ENCODE assay signal across 13 cellular contexts in the genomic region with DNA sequence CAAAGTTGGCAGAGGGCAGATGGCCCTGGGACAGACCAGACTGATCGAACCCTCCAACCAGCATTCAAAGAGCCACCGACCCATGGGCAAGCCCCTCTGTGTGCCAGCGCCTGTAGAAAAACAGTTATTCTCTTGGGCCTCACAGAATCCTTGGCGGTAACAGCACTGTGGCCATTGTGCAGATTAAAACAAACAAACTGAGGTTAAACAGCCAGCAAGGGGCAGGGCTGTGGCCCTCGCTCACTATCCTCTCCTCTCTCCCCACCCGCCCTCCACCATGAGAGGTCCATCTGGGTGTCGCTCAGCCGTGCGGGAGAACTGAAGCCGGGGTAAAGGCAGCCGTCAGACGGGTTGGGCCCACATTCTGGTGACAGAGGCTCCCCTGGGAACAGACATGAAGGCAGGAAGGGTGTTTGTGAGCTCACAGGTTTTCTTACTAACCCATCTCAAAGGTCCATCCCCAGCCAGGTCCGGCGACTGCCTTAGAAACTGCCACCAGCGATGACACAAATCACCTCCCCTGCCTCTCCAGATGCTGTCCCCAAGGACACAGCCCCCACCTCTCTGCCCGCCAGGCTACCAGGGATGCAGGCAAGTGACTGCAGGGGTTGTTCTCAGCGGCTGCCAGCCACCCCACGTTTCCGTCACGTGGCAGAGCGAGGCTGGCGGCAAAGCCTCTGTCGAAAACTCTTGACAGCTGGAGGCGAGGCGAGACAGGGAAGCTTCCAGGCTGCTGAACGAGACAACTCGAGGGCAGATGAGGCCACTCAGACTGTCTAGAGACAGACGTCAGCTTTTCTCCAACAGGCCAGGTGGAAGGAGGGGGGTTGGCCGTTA.
DNase-seq lines count a peak whose midpoint lies in the region; ATAC-seq lines count a peak whose summit lies in the region.
"Had no signal": no experiment of that assay in that cellular context is flagged by ENCODE, and none has a peak within 500 bp of the region (broad histone marks: within the 10 kb centered on the region; RNA-seq: fewer than 3 reads in every experiment).

No MANE protein-coding gene starts in this region.

- no peaks in the 10 kb centered on the region for H3K9me3 Mint-ChIP-seq in naive thymus-derived CD4-positive, alpha-beta T cell
- H3K9me3 Mint-ChIP-seq: activated T-cell treated with anti-CD3 and anti-CD28 coated beads, Interleukin-2, amount 50 U/mL, for 24 hours had no signal

- peak; percentile 67 for ATAC-seq in HG03175 (IDR thresholded peaks at IDR 0.05; ENCODE audit: unreplicated experiment)
- peak; percentile 88 to 89 for ATAC-seq in left cardiac atrium
- ATAC-seq in naive thymus-derived CD4-positive, alpha-beta T cell: no peak

- intact Hi-C loops in left cardiac atrium (cut with DNase I): no loop called here
- intact Hi-C loops in naive thymus-derived CD4-positive, alpha-beta T cell (cut with micrococcal nuclease): no loop called here
- intact Hi-C loops in posterior vena cava (cut with DNase I): no loop called here

- no peaks in the 10 kb centered on the region for H3K4me1 ChIP-seq in naive thymus-derived CD4-positive, alpha-beta T cell (ENCODE audit: control insufficient read depth in 2 of 2, insufficient read depth in 2 of 2, low read length in 2 of 2)
- H3K4me1 ChIP-seq: suprapubic skin had no signal

- no peak overlapping the region for H3K27ac ChIP-seq in naive thymus-derived CD4-positive, alpha-beta T cell (ENCODE audit: low read depth, low read length)
- H3K27ac ChIP-seq: suprapubic skin had no signal

- H3K27ac Mint-ChIP-seq in naive thymus-derived CD4-positive, alpha-beta T cell: no peak overlapping the region
- H3K27ac Mint-ChIP-seq: activated T-cell treated with anti-CD3 and anti-CD28 coated beads, Interleukin-2, amount 50 U/mL, for 24 hours had no signal

- H3K4me1 Mint-ChIP-seq in naive thymus-derived CD4-positive, alpha-beta T cell: peaks cover 0 to 2% (median 0%) of the 10 kb centered on the region in 7 donors

- H3K4me3 Mint-ChIP-seq in naive thymus-derived CD4-positive, alpha-beta T cell: no peak overlapping the region
- H3K4me3 Mint-ChIP-seq: activated T-cell treated with anti-CD3 and anti-CD28 coated beads, Interleukin-2, amount 50 U/mL, for 24 hours had no signal

- no peaks in the 10 kb centered on the region for H3K9me3 ChIP-seq in naive thymus-derived CD4-positive, alpha-beta T cell (ENCODE audit: control insufficient read depth in 2 of 3, low read length in 3 of 3)
- H3K9me3 ChIP-seq: suprapubic skin had no signal

- DNase-seq in NCI-H82 (lab: John Stamatoyannopoulos, UW) (peak; percentile 90), left cardiac atrium (peak; percentile 79), retina (peak; percentile 72), nucleus accumbens (lab: John Stamatoyannopoulos, UW) (no peak), NCI-H446 (lab: John Stamatoyannopoulos, UW) (no peak), posterior vena cava (ENCODE audit: low spot score) (no peak)
- no peak for DNase-seq in naive thymus-derived CD4-positive, alpha-beta T cell
- DNase-seq: activated CD4-positive, CD25-positive, alpha-beta regulatory T cell treated with anti-CD3 and anti-CD28 coated beads, Interleukin-2, amount 50 U/mL, for 72 hours; activated T-cell treated with anti-CD3 and anti-CD28 coated beads, Interleukin-2, amount 50 U/mL, for 24 hours; dermis blood vessel endothelial cell; small intestine had no signal

- no peak overlapping the region for H3K4me3 ChIP-seq in naive thymus-derived CD4-positive, alpha-beta T cell (ENCODE audit: low read length)
- H3K4me3 ChIP-seq: suprapubic skin had no signal

- POLR2A ChIA-PET in naive thymus-derived CD4-positive, alpha-beta T cell (lab: Charles Lee): no interaction called here

- CTCF ChIA-PET in naive thymus-derived CD4-positive, alpha-beta T cell (lab: Charles Lee): no interaction called here

- H3K27me3 Mint-ChIP-seq in naive thymus-derived CD4-positive, alpha-beta T cell: no peaks in the 10 kb centered on the region
- H3K27me3 Mint-ChIP-seq: activated T-cell treated with anti-CD3 and anti-CD28 coated beads, Interleukin-2, amount 50 U/mL, for 24 hours had no signal

- H3K36me3 ChIP-seq in naive thymus-derived CD4-positive, alpha-beta T cell (ENCODE audit: control insufficient read depth in 2 of 3, insufficient read depth in 3 of 3, low read length in 3 of 3): no peaks in the 10 kb centered on the region

- no peaks in the 10 kb centered on the region for H3K27me3 ChIP-seq in naive thymus-derived CD4-positive, alpha-beta T cell (ENCODE audit: control insufficient read depth in 2 of 2, insufficient read depth in 2 of 2, low read length in 2 of 2)
- H3K27me3 ChIP-seq: suprapubic skin had no signal

- no peaks in the 10 kb centered on the region for H3K36me3 Mint-ChIP-seq in naive thymus-derived CD4-positive, alpha-beta T cell

Comparison
In these comparisons a context has a peak if more than half of its experiments do, and no peak if none do; other contexts are left out.
1. DNase-seq: peak in NCI-H82 (single experiment), left cardiac atrium (single experiment) and retina (single experiment); none in nucleus accumbens (0 of 56), naive thymus-derived CD4-positive, alpha-beta T cell (0 of 9), NCI-H446 (0 of 2) and posterior vena cava (single experiment).